In the genomic region with DNA sequence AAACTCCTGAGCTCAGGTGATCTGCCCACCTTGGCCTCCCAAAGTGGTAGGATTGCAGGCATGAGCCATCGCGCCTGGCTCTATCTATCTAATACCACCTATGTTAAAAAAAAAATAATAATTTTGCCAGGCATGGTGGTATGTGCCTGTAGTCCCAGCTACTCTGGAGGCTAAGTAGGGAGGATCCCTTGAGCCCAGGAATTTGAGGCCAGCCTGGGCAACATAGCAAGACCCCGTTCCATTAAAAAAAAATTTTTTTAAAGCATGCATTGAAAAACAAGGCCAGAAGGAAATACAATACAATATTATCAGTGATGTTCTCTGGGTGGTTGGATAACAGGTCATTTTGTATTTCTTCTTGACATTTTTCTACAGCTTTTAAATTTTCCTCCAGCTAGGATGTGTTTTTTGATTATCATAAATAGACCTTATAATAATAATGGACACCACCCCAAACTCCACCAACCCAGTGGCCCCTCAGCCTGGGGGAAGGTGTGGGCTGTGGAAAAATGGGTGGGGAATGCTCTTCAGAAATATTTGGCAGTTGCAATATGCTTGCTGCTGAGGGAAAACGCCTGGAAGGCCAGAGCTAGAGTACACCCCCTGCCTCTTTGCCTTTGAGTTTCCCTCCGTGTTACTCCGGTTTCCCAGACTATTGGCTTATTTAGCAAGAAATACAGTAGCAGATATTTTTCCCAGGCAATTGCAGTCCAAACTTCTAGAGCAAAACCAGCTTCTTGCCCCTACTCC, we compare ENCODE assay signal across 17 cellular contexts.
"Had no signal": no experiment of that assay in that cellular context is flagged by ENCODE, and none has a peak within 500 bp of the region (broad histone marks: within the 10 kb centered on the region; RNA-seq: fewer than 3 reads in every experiment).

No MANE protein-coding gene starts in this region.

- H3K4me3 ChIP-seq: lung, smooth muscle cell, transverse colon had no signal

- H3K27me3 Mint-ChIP-seq: activated naive CD8-positive, alpha-beta T cell; stimulated activated memory B cell treated with anti-CD40 and anti-IgM and Interleukin-4, amounts not matched to agents 10 μg/mL and 1 μg/mL and 100 μg/mL, for 72 hours had no signal

- H3K4me2 ChIP-seq: smooth muscle cell had no signal

- H3K4me1 ChIP-seq: breast epithelium had no signal

- H3K4me3 Mint-ChIP-seq: activated CD8-positive, alpha-beta T cell treated with anti-CD3 and anti-CD28 coated beads, Interleukin-2, amount 10 ng/mL, durations not matched to agents 7 days and 5 days; activated naive CD8-positive, alpha-beta T cell; nephron progenitor cell; stimulated activated memory B cell treated with anti-CD40 and anti-IgM and Interleukin-4, amounts not matched to agents 10 μg/mL and 1 μg/mL and 100 μg/mL, for 72 hours had no signal

- H3K27me3 ChIP-seq: breast epithelium, sigmoid colon, stomach, transverse colon had no signal

- H3K36me3 ChIP-seq: breast epithelium, sigmoid colon, stomach, transverse colon, WERI-Rb-1 had no signal

- H3K27ac Mint-ChIP-seq: activated CD8-positive, alpha-beta T cell treated with anti-CD3 and anti-CD28 coated beads, Interleukin-2, amount 10 ng/mL, durations not matched to agents 7 days and 5 days; activated naive CD8-positive, alpha-beta T cell; nephron progenitor cell; stimulated activated memory B cell treated with anti-CD40 and anti-IgM and Interleukin-4, amounts not matched to agents 10 μg/mL and 1 μg/mL and 100 μg/mL, for 72 hours had no signal

- H3K9me3 Mint-ChIP-seq: nephron progenitor cell; stimulated activated memory B cell treated with anti-CD40 and anti-IgM and Interleukin-4, amounts not matched to agents 10 μg/mL and 1 μg/mL and 100 μg/mL, for 72 hours had no signal

- H3K27ac ChIP-seq: transverse colon, WERI-Rb-1 had no signal

- H3K9me3 ChIP-seq: breast epithelium, sigmoid colon, stomach, transverse colon had no signal

- H3K36me3 Mint-ChIP-seq: activated naive CD8-positive, alpha-beta T cell; stimulated activated memory B cell treated with anti-CD40 and anti-IgM and Interleukin-4, amounts not matched to agents 10 μg/mL and 1 μg/mL and 100 μg/mL, for 72 hours had no signal

- DNase-seq: activated CD4-positive, alpha-beta T cell treated with anti-CD3 and anti-CD28 coated beads for 1 hour; activated CD4-positive, alpha-beta T cell treated with anti-CD3 and anti-CD28 coated beads, Interleukin-2, amount 50 U/mL, for 1 hour; activated CD8-positive, alpha-beta T cell treated with anti-CD3 and anti-CD28 coated beads, Interleukin-2, amount 10 ng/mL, durations not matched to agents 7 days and 5 days; activated naive CD4-positive, alpha-beta T cell; cortex of kidney; sigmoid colon; stimulated activated CD4-positive, alpha-beta T cell treated with anti-CD3 and anti-CD28 coated beads, Interleukin-15, amount 100 ng/mL, for 24 hours; T-helper 1 cell; WERI-Rb-1 had no signal
